30 cellular contexts compared by ENCODE assay signal in genomic region chr4:127406187-127406586, GRCh38.
"Had no signal": no experiment of that assay in that cellular context is flagged by ENCODE, and none has a peak within 500 bp of the region (broad histone marks: within the 10 kb centered on the region; RNA-seq: fewer than 3 reads in every experiment).

No MANE protein-coding gene starts in this region.

- H3K27ac ChIP-seq: colonic mucosa, coronary artery, dorsolateral prefrontal cortex, epithelial cell of prostate, esophagus muscularis mucosa, esophagus squamous epithelium, foreskin keratinocyte, gastrocnemius medialis, gastroesophageal sphincter, heart left ventricle, heart right ventricle, hepatocyte had no signal

- H3K36me3 ChIP-seq: colonic mucosa, esophagus muscularis mucosa, esophagus squamous epithelium, gastrocnemius medialis, gastroesophageal sphincter, heart left ventricle, heart right ventricle had no signal

- H3K4me2 ChIP-seq: hepatocyte had no signal

- DNase-seq: colonic mucosa; cortex of kidney; dermis blood vessel endothelial cell; dorsolateral prefrontal cortex; effector CD4-positive, alpha-beta T cell; effector CD8-positive, alpha-beta T cell; effector memory CD4-positive, alpha-beta T cell; effector memory CD8-positive, alpha-beta T cell; endodermal cell; erythroblast; esophagus squamous epithelium; foreskin fibroblast; foreskin keratinocyte; foreskin melanocyte; gastrocnemius medialis; glutamatergic neuron; head of caudate nucleus; heart left ventricle; heart right ventricle had no signal

- FAIRE-seq: colon, endometrium, endothelial cell of umbilical vein, frontal cortex had no signal

- H3K4me3 Mint-ChIP-seq: dendritic cell treated with granulocyte-macrophage colony-stimulating factor and Interleukin-4, amounts not matched to agents 40 ng/mL and 50 ng/mL, for 4 days; effector memory CD8-positive, alpha-beta T cell; endodermal cell had no signal

- H3K27me3 ChIP-seq: colonic mucosa, esophagus muscularis mucosa, esophagus squamous epithelium, foreskin keratinocyte, gastrocnemius medialis, gastroesophageal sphincter, heart left ventricle, heart right ventricle, hepatocyte had no signal

- H3K4me1 ChIP-seq: colonic mucosa, esophagus squamous epithelium, foreskin keratinocyte, gastrocnemius medialis, heart right ventricle had no signal

- H3K27ac Mint-ChIP-seq: dendritic cell treated with granulocyte-macrophage colony-stimulating factor and Interleukin-4, amounts not matched to agents 40 ng/mL and 50 ng/mL, for 4 days; effector memory CD8-positive, alpha-beta T cell; endodermal cell had no signal

- H3K9me3 ChIP-seq: colonic mucosa, esophagus squamous epithelium, gastrocnemius medialis had no signal

- ATAC-seq: effector memory CD8-positive, alpha-beta T cell; esophagus mucosa; foreskin keratinocyte; gastrocnemius medialis; gastroesophageal sphincter; heart left ventricle; heart right ventricle had no signal

- H3K4me3 ChIP-seq: colonic mucosa, coronary artery, dorsolateral prefrontal cortex, esophagus muscularis mucosa, esophagus squamous epithelium, gastrocnemius medialis, gastroesophageal sphincter, heart left ventricle, heart right ventricle, hepatocyte had no signal

- H3K27me3 Mint-ChIP-seq: dendritic cell treated with granulocyte-macrophage colony-stimulating factor and Interleukin-4, amounts not matched to agents 40 ng/mL and 50 ng/mL, for 4 days; effector memory CD8-positive, alpha-beta T cell had no signal

- H2AFZ ChIP-seq: hepatocyte had no signal

- H3K79me2 ChIP-seq: hepatocyte had no signal
